ENCODE assay signal across 26 cellular contexts in genomic region chr3:13054705-13055285, GRCh38. TPM values are rescaled to one million over a fixed set of nuclear protein-coding genes. Genes with fewer than 3 reads are reported as not detected.
DNase-seq lines count a peak whose midpoint lies in the region; ATAC-seq, FAIRE-seq and TF ChIP-seq lines count a peak whose summit lies in the region.
"Had no signal": no experiment of that assay in that cellular context is flagged by ENCODE, and none has a peak within 500 bp of the region (broad histone marks: within the 10 kb centered on the region; RNA-seq: fewer than 3 reads in every experiment).

No MANE protein-coding gene starts in this region.

- H3K4me1 Mint-ChIP-seq in stimulated activated naive CD8-positive, alpha-beta T cell treated with anti-CD3 and anti-CD28 coated beads, Interleukin-15, amount 100 ng/mL, for 72 hours = peaks cover 6% of the 10 kb centered on the region
- H3K4me1 Mint-ChIP-seq in activated T-cell treated with anti-CD3 and anti-CD28 coated beads, Interleukin-2, amount 50 U/mL, for 24 hours (ENCODE audit: low read depth) = no peaks in the 10 kb centered on the region
- H3K4me1 Mint-ChIP-seq in activated CD4-positive, alpha-beta memory T cell treated with anti-CD3 and anti-CD28 coated beads, Interleukin-2, amount 10 ng/mL, durations not matched to agents 7 days and 5 days = no peaks in the 10 kb centered on the region
- H3K4me1 Mint-ChIP-seq: CD4-positive, alpha-beta memory T cell had no signal

- peaks cover 0 to 10% (median 4%) of the 10 kb centered on the region in 4 experiments; a peak in 5 of 7 replicates for H3K4me1 ChIP-seq in H1 (replicated peaks in 1 of 4; ENCODE audit: control insufficient read depth in 3 of 4, insufficient read depth in 4 of 4, low read length in 3 of 4)

- no peak overlapping the region for H2BK15ac ChIP-seq in H1 (ENCODE audit: low read length)

- no peak overlapping the region for H3K14ac ChIP-seq in H1 (ENCODE audit: insufficient read length)

- no peaks in the 10 kb centered on the region for H3K36me3 Mint-ChIP-seq in activated T-cell treated with anti-CD3 and anti-CD28 coated beads, Interleukin-2, amount 50 U/mL, for 24 hours (ENCODE audit: low read depth)
- no peaks in the 10 kb centered on the region for H3K36me3 Mint-ChIP-seq in activated CD4-positive, alpha-beta memory T cell treated with anti-CD3 and anti-CD28 coated beads, Interleukin-2, amount 10 ng/mL, durations not matched to agents 7 days and 5 days (ENCODE audit: low read depth)
- H3K36me3 Mint-ChIP-seq: CD4-positive, alpha-beta memory T cell; IgD-negative memory B cell had no signal

- no peak overlapping the region for H3K4me2 ChIP-seq in H1 (ENCODE audit: insufficient read depth in 1 of 2, low read depth in 2 of 2, low read length in 2 of 2)
- H3K4me2 ChIP-seq: GM23338, KMS-11 had no signal

- no peak overlapping the region for H3K4me3 Mint-ChIP-seq in stimulated activated naive CD8-positive, alpha-beta T cell treated with anti-CD3 and anti-CD28 coated beads, Interleukin-15, amount 100 ng/mL, for 72 hours
- no peak overlapping the region for H3K4me3 Mint-ChIP-seq in activated T-cell treated with anti-CD3 and anti-CD28 coated beads, Interleukin-2, amount 50 U/mL, for 24 hours
- H3K4me3 Mint-ChIP-seq in activated CD4-positive, alpha-beta memory T cell treated with anti-CD3 and anti-CD28 coated beads, Interleukin-2, amount 10 ng/mL, durations not matched to agents 7 days and 5 days = no peak overlapping the region
- H3K4me3 Mint-ChIP-seq: CD4-positive, alpha-beta memory T cell; GM23338; IgD-negative memory B cell had no signal

- H3K79me2 ChIP-seq in H1 (ENCODE audit: control insufficient read depth in 1 of 2, insufficient read depth in 2 of 2, low read length in 2 of 2) = no peaks in the 10 kb centered on the region

- H3K18ac ChIP-seq in H1 (ENCODE audit: extremely low read depth, low read length) = no peak overlapping the region

- peak; percentile 18 for ATAC-seq in stimulated activated naive CD8-positive, alpha-beta T cell treated with anti-CD3 and anti-CD28 coated beads, Interleukin-15, amount 100 ng/mL, for 72 hours
- no peak for ATAC-seq in stimulated activated naive CD8-positive, alpha-beta T cell treated with anti-CD3 and anti-CD28 coated beads, Interleukin-15, Interleukin-2, amounts not matched to agents 100 U/mL and 50 U/mL, for 24 hours
- ATAC-seq: GM23338, PC-3 had no signal

- no peaks in the 10 kb centered on the region; a peak in 1 of 7 replicates for H3K27me3 ChIP-seq in H1 (replicated peaks in 1 of 4; ENCODE audit: control insufficient read depth in 3 of 4, extremely low read depth in 1 of 4, insufficient read depth in 3 of 4, low read length in 3 of 4)
- H3K27me3 ChIP-seq in H7 (ENCODE audit: control insufficient read depth, insufficient read depth, low read length) = no peaks in the 10 kb centered on the region

- H3K23me2 ChIP-seq in H1 (ENCODE audit: low read depth, low read length) = no peaks in the 10 kb centered on the region

- FAIRE-seq in H1 (lab: Jason Lieb, UNC) = no peak
- FAIRE-seq: G401.6 had no signal

- H4K20me1 ChIP-seq in H1 (replicated peaks in 1 of 2; ENCODE audit: control insufficient read depth in 1 of 2, insufficient read depth in 2 of 2, low read length in 2 of 2) = no peaks in the 10 kb centered on the region

- no peak for TF ChIP-seq POLR2A in H1 (IDR thresholded peaks at IDR 0.05; ENCODE audit: control extremely low read depth in 1 of 2, low read depth in 2 of 2, low read length in 2 of 2)

- no peak overlapping the region for H3K9ac ChIP-seq in H1 (replicated peaks in 1 of 4; ENCODE audit: extremely low read depth in 1 of 4, low read depth in 3 of 4, low read length in 3 of 4)
- H3K9ac ChIP-seq: KMS-11 had no signal

- no peak overlapping the region for H4K91ac ChIP-seq in H1 (replicated peaks; ENCODE audit: insufficient read length, low read length)

- no peaks in the 10 kb centered on the region; the same call in 1 of the 2 replicates for H3K79me1 ChIP-seq in H1 (ENCODE audit: low read depth, low read length)

- TF ChIP-seq EP300 in H1 (IDR thresholded peaks at IDR 0.05; ENCODE audit: borderline replicate concordance in 1 of 2, low read depth in 2 of 2, low read length in 2 of 2) = no peak

- 0 out of 2 replicates have a peak overlapping the region, but pooled peaks have one; percentile 2 for H2BK12ac ChIP-seq in H1 (ENCODE audit: low read depth, low read length)

- H2BK120ac ChIP-seq in H1 (replicated peaks; ENCODE audit: low read depth, low read length) = no peak overlapping the region

- H3K9me3 Mint-ChIP-seq in stimulated activated naive CD8-positive, alpha-beta T cell treated with anti-CD3 and anti-CD28 coated beads, Interleukin-15, amount 100 ng/mL, for 72 hours = no peaks in the 10 kb centered on the region
- H3K9me3 Mint-ChIP-seq in activated T-cell treated with anti-CD3 and anti-CD28 coated beads, Interleukin-2, amount 50 U/mL, for 24 hours = no peaks in the 10 kb centered on the region
- H3K9me3 Mint-ChIP-seq in activated CD4-positive, alpha-beta memory T cell treated with anti-CD3 and anti-CD28 coated beads, Interleukin-2, amount 10 ng/mL, durations not matched to agents 7 days and 5 days = no peaks in the 10 kb centered on the region
- H3K9me3 Mint-ChIP-seq: CD4-positive, alpha-beta memory T cell; GM23338; IgD-negative memory B cell had no signal

- no peak overlapping the region for H4K8ac ChIP-seq in H1 (ENCODE audit: extremely low read depth, insufficient read depth, low read length)

- no peak for TF ChIP-seq CTCF in H1 (IDR thresholded peaks at IDR 0.05; ENCODE audit: control extremely low read depth in 1 of 3, insufficient read depth in 1 of 3, low read depth in 1 of 3, low read length in 3 of 3)

- H3K23ac ChIP-seq in H1 (ENCODE audit: insufficient read length) = no peak overlapping the region

- POLR2A ChIA-PET in H1 (lab: Charles Lee; ENCODE audit: partially characterized antibody) = no interaction called here
- POLR2A ChIA-PET in activated CD4-positive, alpha-beta memory T cell treated with anti-CD3 and anti-CD28 coated beads, Interleukin-2, amount 10 ng/mL, durations not matched to agents 7 days and 5 days (lab: Charles Lee) = no interaction called here

- H2BK20ac ChIP-seq in H1 (ENCODE audit: low read length) = no peak overlapping the region

- H3K27ac Mint-ChIP-seq in stimulated activated naive CD8-positive, alpha-beta T cell treated with anti-CD3 and anti-CD28 coated beads, Interleukin-15, amount 100 ng/mL, for 72 hours = no peak overlapping the region
- no peak overlapping the region for H3K27ac Mint-ChIP-seq in activated T-cell treated with anti-CD3 and anti-CD28 coated beads, Interleukin-2, amount 50 U/mL, for 24 hours
- H3K27ac Mint-ChIP-seq in activated CD4-positive, alpha-beta memory T cell treated with anti-CD3 and anti-CD28 coated beads, Interleukin-2, amount 10 ng/mL, durations not matched to agents 7 days and 5 days = no peak overlapping the region
- H3K27ac Mint-ChIP-seq: GM23338, IgD-negative memory B cell had no signal

- no peak overlapping the region for H2AK5ac ChIP-seq in H1 (ENCODE audit: low read depth, low read length)

- no peaks in the 10 kb centered on the region for H3K36me3 ChIP-seq in H1 (ENCODE audit: control insufficient read depth in 2 of 4, insufficient read depth in 4 of 4, low read length in 3 of 4)
- no peaks in the 10 kb centered on the region for H3K36me3 ChIP-seq in H7 (replicated peaks; ENCODE audit: control insufficient read depth, insufficient read depth, low read length)
- H3K36me3 ChIP-seq: SJCRH30 had no signal

- H3K27ac ChIP-seq in H1 (ENCODE audit: low read depth, low read length) = no peak overlapping the region
- H3K27ac ChIP-seq in substantia nigra (ENCODE audit: low read depth, low read length, poor library complexity, severe bottlenecking) = peak overlapping the region; percentile 27
- H3K27ac ChIP-seq: HL-60, KMS-11, SJCRH30 had no signal

- H2AFZ ChIP-seq in H1 (ENCODE audit: low read length) = no peak overlapping the region
- H2AFZ ChIP-seq: GM23338 had no signal

- no peak overlapping the region for H4K5ac ChIP-seq in H1 (ENCODE audit: insufficient read length, low read depth, low read length)

- TF ChIP-seq RAD21 in H1 (IDR thresholded peaks at IDR 0.05 in 1 of 2, conservative IDR thresholded peaks at IDR 0.05 in 1 of 2; ENCODE audit: low read depth in 2 of 2, low read length in 2 of 2) = no peak

- H3K9me3 ChIP-seq in H1 (ENCODE audit: insufficient read depth in 2 of 2, low read depth in 1 of 2, low read length in 1 of 2) = no peaks in the 10 kb centered on the region
- H3K9me3 ChIP-seq: SJCRH30 had no signal

- no peaks in the 10 kb centered on the region for H3K27me3 Mint-ChIP-seq in stimulated activated naive CD8-positive, alpha-beta T cell treated with anti-CD3 and anti-CD28 coated beads, Interleukin-15, amount 100 ng/mL, for 72 hours
- H3K27me3 Mint-ChIP-seq in activated T-cell treated with anti-CD3 and anti-CD28 coated beads, Interleukin-2, amount 50 U/mL, for 24 hours = peaks cover 3% of the 10 kb centered on the region
- peaks cover 8% of the 10 kb centered on the region for H3K27me3 Mint-ChIP-seq in activated CD4-positive, alpha-beta memory T cell treated with anti-CD3 and anti-CD28 coated beads, Interleukin-2, amount 10 ng/mL, durations not matched to agents 7 days and 5 days
- H3K27me3 Mint-ChIP-seq: IgD-negative memory B cell had no signal

- DNase-seq in stimulated activated naive CD8-positive, alpha-beta T cell treated with anti-CD3 and anti-CD28 coated beads, Interleukin-15, amount 100 ng/mL, for 72 hours = no peak
- DNase-seq in stimulated activated naive CD8-positive, alpha-beta T cell treated with anti-CD3 and anti-CD28 coated beads, Interleukin-15, Interleukin-2, amounts not matched to agents 100 U/mL and 50 U/mL, for 24 hours = no peak
- DNase-seq in H1 (ENCODE audit: low read depth in 1 of 2, low spot score in 2 of 2) (no peak), substantia nigra (lab: John Stamatoyannopoulos, UW) (peak in 25 of 49 donors; percentile 15 to 73 (median 37)), H7 (no peak)
- DNase-seq in activated T-cell treated with anti-CD3 and anti-CD28 coated beads, Interleukin-2, amount 50 U/mL, for 24 hours = no peak
- no peak for DNase-seq in activated CD4-positive, alpha-beta memory T cell treated with anti-CD3 and anti-CD28 coated beads, Interleukin-2, amount 10 ng/mL, durations not matched to agents 7 days and 5 days
- DNase-seq: CD4-positive, alpha-beta memory T cell; COR-L47; DMS53; HCEC 1CT; NCI-H1048; NCI-H1417; NCI-H1694; NCI-H2029 treated with DMSO at 0.1 percent for 48 hours; NCI-H446 treated with DMSO at 0.1 percent for 48 hours; NCI-H526; NCI-H82; NK-92 treated with Interleukin-12 subunit alpha and Interleukin-12 subunit beta, amount 100 ng/mL, for 24 hours; PC-3 had no signal

- H3K56ac ChIP-seq in H1 (replicated peaks; ENCODE audit: insufficient read length, low read depth, low read length) = no peak overlapping the region

- WGBS in H1 (ENCODE audit: extremely low coverage in 1 of 2, insufficient coverage in 1 of 2, insufficient read length in 1 of 2, insufficient replicate concordance in 2 of 2, low coverage in 1 of 2, low lambda C conversion rate in 2 of 2, missing lambda C conversion rate in 1 of 2), 2 experiments = 93% methylated on average over 14 of the region's 21 CpGs; no CpG with 5 or more reads in 1 of the 2 experiments

- no peak overlapping the region for H3K4ac ChIP-seq in H1 (replicated peaks; ENCODE audit: insufficient read length, low read depth, low read length)

- CTCF ChIA-PET in H1 (lab: Charles Lee; ENCODE audit: partially characterized antibody) = interaction anchor here (1.1 kb wide), 1 partner anchor 12 kb away, joined by 3 read pairs; no protein-coding TSS in a partner anchor
- CTCF ChIA-PET in activated CD4-positive, alpha-beta memory T cell treated with anti-CD3 and anti-CD28 coated beads, Interleukin-2, amount 10 ng/mL, durations not matched to agents 7 days and 5 days (lab: Charles Lee) = no interaction called here

- H2BK5ac ChIP-seq in H1 (ENCODE audit: low read depth, low read length) = no peak overlapping the region

- H3K4me3 ChIP-seq in H1 (ENCODE audit: extremely low read depth in 1 of 4, insufficient read depth in 2 of 4, low read depth in 3 of 4, low read length in 4 of 4) (no peak overlapping the region), H7 (ENCODE audit: insufficient read depth, low read depth, low read length) (no peak overlapping the region)
- H3K4me3 ChIP-seq: GM23338, SJCRH30 had no signal

RNA-seq across cellular contexts. Expression of gene IQSEC1, which starts 18.4 kb away (rescaled TPM):
- total RNA-seq in H1 (2021; fragmentation: NEBNext Ultra II Directional; extraction: Animal tissue kit (Norgen Biotek cat#: 25700)) = 28.2 and 28.8 TPM in 2 replicates
- 6.8 and 12.4 TPM in 2 replicates for polyA plus RNA-seq in H1 (2011; rRNA removed)
- polyA plus RNA-seq in H1 (2011; cell fraction: cytosol; rRNA removed) = 5.7 TPM
- polyA plus RNA-seq in H1 (2011; cell fraction: nucleus; rRNA removed) = 26.7 TPM
- 16.5 to 22.4 TPM (median 19.3 TPM) in 4 replicates for polyA plus RNA-seq in H1 (2012, experiment 1 of 2)
- 9.5 TPM for polyA plus RNA-seq in H1 (2012, experiment 2 of 2)
- 16.4 TPM for polyA plus RNA-seq in H1 (2013, experiment 1 of 2)
- 15.3 TPM for polyA plus RNA-seq in H1 (2013, experiment 2 of 2)
- polyA minus RNA-seq in H1 (2011; rRNA and poly(A)+ RNA removed) = 11.0 and 11.7 TPM in 2 replicates
- 14.5 TPM for polyA minus RNA-seq in H1 (2011; cell fraction: cytosol; rRNA and poly(A)+ RNA removed)
- 36.0 TPM for polyA minus RNA-seq in H1 (2011; cell fraction: nucleus; rRNA and poly(A)+ RNA removed)
- total RNA-seq in activated CD4-positive, alpha-beta memory T cell treated with anti-CD3 and anti-CD28 coated beads, Interleukin-2, amount 10 ng/mL, durations not matched to agents 7 days and 5 days = 100 to 1,000 TPM in 1 of 2 experiments, 10 to 100 TPM in 1; 99.8 to 100 TPM
- 13.5 and 22.5 TPM in 2 replicates for total RNA-seq in H7 (2014; rRNA removed; shearing (Covaris generic))

Comparison
In these comparisons a context has a peak if more than half of its experiments do, and no peak if none do; other contexts are left out.
1. DNase-seq: peak in substantia nigra (25 of 49); none in stimulated activated naive CD8-positive, alpha-beta T cell treated with anti-CD3 and anti-CD28 coated beads, Interleukin-15, amount 100 ng/mL, for 72 hours (0 of 2), stimulated activated naive CD8-positive, alpha-beta T cell treated with anti-CD3 and anti-CD28 coated beads, Interleukin-15, Interleukin-2, amounts not matched to agents 100 U/mL and 50 U/mL, for 24 hours (single experiment), H1 (0 of 2), activated T-cell treated with anti-CD3 and anti-CD28 coated beads, Interleukin-2, amount 50 U/mL, for 24 hours (single experiment), activated CD4-positive, alpha-beta memory T cell treated with anti-CD3 and anti-CD28 coated beads, Interleukin-2, amount 10 ng/mL, durations not matched to agents 7 days and 5 days (single experiment) and H7 (single experiment).